In the genomic region with DNA sequence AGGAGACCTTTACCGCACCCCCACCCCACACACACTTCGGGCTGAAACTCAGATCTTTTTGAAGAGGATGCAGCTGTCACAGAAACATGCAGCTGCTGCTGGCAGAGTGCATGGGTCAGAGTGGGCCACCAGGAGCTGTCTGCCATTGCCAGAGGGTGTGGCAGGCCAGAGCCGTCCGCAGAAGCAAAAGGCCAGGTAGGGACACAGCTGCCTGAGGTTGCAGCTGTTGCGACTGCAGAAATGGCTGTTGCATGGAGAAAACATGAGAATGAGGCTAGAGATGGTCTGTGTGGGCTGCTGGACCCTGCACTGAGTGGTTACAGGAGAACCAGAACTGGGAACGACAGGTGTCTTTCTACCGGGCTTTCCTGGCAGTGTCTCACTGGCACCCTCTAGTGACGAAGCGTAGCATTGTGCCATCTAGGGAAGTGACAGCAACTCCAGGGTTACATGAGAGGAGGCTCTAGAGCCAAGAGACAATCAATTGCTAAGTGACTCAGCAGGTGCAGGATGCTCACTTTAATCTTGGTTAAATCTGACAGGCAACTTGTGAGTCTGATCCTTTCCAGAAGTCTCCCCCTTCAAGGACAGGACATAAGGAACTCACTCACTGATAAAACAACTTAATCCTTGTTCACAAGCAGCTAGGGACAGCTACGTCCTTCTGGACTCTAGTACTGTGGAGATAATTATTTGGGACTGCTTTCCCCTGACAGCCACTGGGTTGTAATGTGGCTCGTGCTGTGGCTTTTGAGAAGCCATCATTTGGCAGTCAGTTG, we compare ENCODE assay signal across 8 cellular contexts. TPM values are rescaled to one million over a fixed set of nuclear protein-coding genes. Genes with fewer than 3 reads are reported as not detected.
A peak's percentile ranks its signal among the peaks of the same experiment; 100 is the strongest.
DNase-seq lines count a peak whose midpoint lies in the region; ATAC-seq, FAIRE-seq and TF ChIP-seq lines count a peak whose summit lies in the region.

No MANE protein-coding gene starts in this region.

- ATAC-seq in HG03108 (IDR thresholded peaks at IDR 0.05; ENCODE audit: unreplicated experiment), result peak; percentile 69

- no peaks in the 10 kb centered on the region for H3K9me3 ChIP-seq in keratinocyte (ENCODE audit: control insufficient read depth, low read depth, low read length)

- no peak overlapping the region for H3K27ac ChIP-seq in keratinocyte (ENCODE audit: control insufficient read depth, insufficient read depth, low read length)

- no peak overlapping the region for H3K9ac ChIP-seq in keratinocyte (ENCODE audit: control insufficient read depth, extremely low read depth, insufficient read depth, low read length)

- H3K36me3 ChIP-seq in bronchial epithelial cell (ENCODE audit: control insufficient read depth, insufficient read depth, low read length) (no peaks in the 10 kb centered on the region), keratinocyte (ENCODE audit: control insufficient read depth in 2 of 2, extremely low read depth in 1 of 2, insufficient read depth in 2 of 2, low read length in 2 of 2) (no peaks in the 10 kb centered on the region)

- H3K9me1 ChIP-seq in keratinocyte (ENCODE audit: control insufficient read depth, extremely low read depth, insufficient read depth, low read length), result no peaks in the 10 kb centered on the region

- no peaks in the 10 kb centered on the region for H3K4me1 ChIP-seq in keratinocyte (ENCODE audit: control insufficient read depth, extremely low read depth, insufficient read depth, low read length)

- H2AFZ ChIP-seq in keratinocyte (ENCODE audit: control insufficient read depth, low read length), result no peak overlapping the region

- no peaks in the 10 kb centered on the region for H3K79me2 ChIP-seq in keratinocyte (ENCODE audit: control insufficient read depth, insufficient read depth, low read length)

- H3K4me3 ChIP-seq in WI38 (ENCODE audit: low read depth, low read length), result no peak overlapping the region
- no peak overlapping the region for H3K4me3 ChIP-seq in bronchial epithelial cell (ENCODE audit: low read depth, low read length)
- H3K4me3 ChIP-seq in keratinocyte (ENCODE audit: control insufficient read depth in 2 of 3, extremely low read depth in 1 of 3, insufficient read depth in 2 of 3, low read depth in 1 of 3, low read length in 3 of 3), result no peak overlapping the region

- FAIRE-seq in bronchial epithelial cell (lab: Jason Lieb, UNC) (no peak), keratinocyte (lab: Jason Lieb, UNC) (peak; percentile 71)

- TF ChIP-seq CTCF in WI38 (IDR thresholded peaks at IDR 0.05; ENCODE audit: low read depth, low read length), result peak; percentile 99
- peak; percentile 97 for TF ChIP-seq CTCF in bronchial epithelial cell (IDR thresholded peaks at IDR 0.05; ENCODE audit: insufficient read depth, low read length, severe bottlenecking)
- TF ChIP-seq CTCF in keratinocyte (optimal IDR thresholded peaks at IDR 0.05 in 1 of 3, IDR thresholded peaks at IDR 0.05 in 1 of 3, conservative IDR thresholded peaks at IDR 0.05 in 1 of 3; ENCODE audit: extremely low read depth in 1 of 3, insufficient read depth in 2 of 3, low read length in 3 of 3), result peak; percentile 95 to 99 (median 98)

- DNase-seq in activated gamma-delta T cell treated with Interleukin-2 at 50 U/mL for 16 hours, result peak; percentile 84
- DNase-seq in activated gamma-delta T cell (lab: John Stamatoyannopoulos, UW), result no peak
- DNase-seq in NCI-H2171 treated with DMSO at 0.1 percent for 48 hours (lab: John Stamatoyannopoulos, UW), result peak; percentile 70
- peak; percentile 74 for DNase-seq in bronchial epithelial cell (ENCODE audit: low read depth)
- peak; percentile 44 for DNase-seq in keratinocyte (ENCODE audit: low read depth, low spot score)
- peak; percentile 71 to 74 for DNase-seq in stimulated activated CD4-positive, alpha-beta T cell treated with anti-CD3 and anti-CD28 coated beads, Interleukin-1b, Interleukin-23, amount 100 ng/mL, for 1 hour (ENCODE audit: low read depth in 2 of 2)

- H4K20me1 ChIP-seq in keratinocyte (ENCODE audit: control insufficient read depth, extremely low read depth, insufficient read depth, low read length), result no peaks in the 10 kb centered on the region

- H3K4me2 ChIP-seq in keratinocyte (ENCODE audit: control insufficient read depth, extremely low read depth, insufficient read depth, low read depth, low read length), result peak overlapping the region; percentile 7

- H3K27me3 ChIP-seq in bronchial epithelial cell (ENCODE audit: control insufficient read depth, insufficient read depth, low read length) (no peaks in the 10 kb centered on the region), keratinocyte (ENCODE audit: control insufficient read depth, extremely low read depth, insufficient read depth, low read length) (no peaks in the 10 kb centered on the region)

- dilution Hi-C loops in keratinocyte (cut with MboI; ENCODE audit: extremely low pct_ligation_motif_present, low sequenced_read_pairs), result no loop called here

RNA-seq across cellular contexts. Expression of gene SERPINB9, which starts 29.1 kb away (rescaled TPM):
- 0.79 and 2.3 TPM in 2 replicates for total RNA-seq in bronchial epithelial cell
- polyA plus RNA-seq in keratinocyte, result 0.20 to 0.39 TPM (median 0.32 TPM) in 3 replicates
- polyA plus RNA-seq in keratinocyte (2011; ENCODE audit: low read depth), result 0.12 TPM
- polyA plus RNA-seq in keratinocyte (2011; cell fraction: cytosol; rRNA removed), result 0.16 and 0.30 TPM in 2 replicates
- 0.23 and 0.31 TPM in 2 replicates for polyA plus RNA-seq in keratinocyte (2011; cell fraction: nucleus; rRNA removed)
- 0.14 and 0.37 TPM in 2 replicates for polyA plus RNA-seq in keratinocyte (2012; ENCODE audit: low replicate concordance)
- 0.46 to 0.56 TPM (median 0.48 TPM) in 3 replicates for polyA minus RNA-seq in keratinocyte
- not detected for polyA minus RNA-seq in keratinocyte (2011; cell fraction: cytosol; rRNA and poly(A)+ RNA removed)
- polyA minus RNA-seq in keratinocyte (2011; cell fraction: nucleus; rRNA and poly(A)+ RNA removed), result 0.39 TPM in 1 of 2 replicates, not detected in the other

RNA-seq across cellular contexts. Expression of gene SERPINB6, which starts 39.2 kb away (rescaled TPM):
- 34.3 and 48.7 TPM in 2 replicates for total RNA-seq in bronchial epithelial cell
- polyA plus RNA-seq in keratinocyte, result 66.1 to 78.2 TPM (median 66.4 TPM) in 3 replicates
- polyA plus RNA-seq in keratinocyte (2011; ENCODE audit: low read depth), result 43.0 TPM
- polyA plus RNA-seq in keratinocyte (2011; cell fraction: cytosol; rRNA removed), result 84.2 and 87.7 TPM in 2 replicates
- polyA plus RNA-seq in keratinocyte (2011; cell fraction: nucleus; rRNA removed), result 72.5 and 77.2 TPM in 2 replicates
- polyA plus RNA-seq in keratinocyte (2012; ENCODE audit: low replicate concordance), result 41.9 and 70.2 TPM in 2 replicates
- 36.0 to 55.1 TPM (median 46.5 TPM) in 3 replicates for polyA minus RNA-seq in keratinocyte
- 46.2 TPM for polyA minus RNA-seq in keratinocyte (2011; cell fraction: cytosol; rRNA and poly(A)+ RNA removed)
- polyA minus RNA-seq in keratinocyte (2011; cell fraction: nucleus; rRNA and poly(A)+ RNA removed), result 18.0 and 28.6 TPM in 2 replicates
